ENCODE assay signal across 20 cellular contexts in the genomic region with DNA sequence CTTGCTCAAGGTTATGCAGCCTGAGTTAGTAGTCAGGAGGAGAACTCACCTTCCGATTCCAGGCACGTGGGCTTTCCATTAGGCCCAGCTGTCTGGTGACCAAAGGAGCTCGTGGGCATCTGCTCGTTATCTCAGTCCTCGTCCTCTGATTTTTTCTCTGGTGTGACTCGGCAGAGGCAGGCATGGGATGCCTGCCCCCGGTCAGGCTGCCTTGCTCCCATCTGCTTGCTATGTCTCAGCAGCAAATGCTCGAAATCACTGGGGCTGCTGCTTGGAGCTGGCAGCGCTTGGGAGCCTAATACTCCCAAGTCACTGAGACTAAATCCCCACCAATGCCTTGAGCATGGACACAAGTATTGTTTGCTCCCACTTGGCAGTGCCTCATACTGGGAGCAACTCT.
DNase-seq lines count a peak whose midpoint lies in the region; ATAC-seq and TF ChIP-seq lines count a peak whose summit lies in the region.
"Had no signal": no experiment of that assay in that cellular context is flagged by ENCODE, and none has a peak within 500 bp of the region (broad histone marks: within the 10 kb centered on the region; RNA-seq: fewer than 3 reads in every experiment).

No MANE protein-coding gene starts in this region.

- no peaks in the 10 kb centered on the region for H3K36me3 ChIP-seq in GM23338 (ENCODE audit: insufficient read depth)
- no peaks in the 10 kb centered on the region for H3K36me3 ChIP-seq in vagina
- H3K36me3 ChIP-seq in sigmoid colon = no peaks in the 10 kb centered on the region
- H3K36me3 ChIP-seq: BLaER1, MG63 had no signal

- H3K4me1 ChIP-seq in GM23338 (ENCODE audit: insufficient read depth) (no peaks in the 10 kb centered on the region), vagina (no peaks in the 10 kb centered on the region), sigmoid colon (peaks cover 0 to 12% (median 3%) of the 10 kb centered on the region in 4 donors)

- no peaks in the 10 kb centered on the region; the same call in 2 of the 3 replicates for H3K9me3 Mint-ChIP-seq in GM23338

- no peak overlapping the region for H3K4me3 Mint-ChIP-seq in GM23338
- H3K4me3 Mint-ChIP-seq: CD4-positive, CD25-positive, alpha-beta regulatory T cell had no signal

- no peaks in the 10 kb centered on the region for H3K36me3 Mint-ChIP-seq in GM23338 (ENCODE audit: low read depth)
- H3K36me3 Mint-ChIP-seq: CD4-positive, CD25-positive, alpha-beta regulatory T cell had no signal

- TF ChIP-seq POLR2A in vagina (IDR thresholded peaks at IDR 0.05) (no peak), sigmoid colon (IDR thresholded peaks at IDR 0.05) (no peak)

- H3K27ac ChIP-seq in GM23338 (ENCODE audit: low read depth) (no peak overlapping the region), vagina (no peak overlapping the region), sigmoid colon (no peak overlapping the region)
- H3K27ac ChIP-seq: BLaER1 had no signal

- H3K4me1 Mint-ChIP-seq in GM23338 = no peaks in the 10 kb centered on the region

- H3K9me2 ChIP-seq in GM23338 (ENCODE audit: insufficient read depth) = no peaks in the 10 kb centered on the region

- H3K79me2 ChIP-seq in GM23338 (replicated peaks; ENCODE audit: insufficient read depth) = no peaks in the 10 kb centered on the region

- no peak for TF ChIP-seq EP300 in sigmoid colon (IDR thresholded peaks at IDR 0.05)

- intact Hi-C loops in vagina (cut with DNase I) (no loop called here), sigmoid colon (cut with DNase I) (no loop called here)

- H3K27ac Mint-ChIP-seq in GM23338 = no peak overlapping the region
- H3K27ac Mint-ChIP-seq: CD4-positive, CD25-positive, alpha-beta regulatory T cell had no signal

- 77 to 86% methylated on average over 9 of the region's 9 CpGs for WGBS in sigmoid colon, 2 donors

- no peak for TF ChIP-seq CTCF in GM23338 (conservative IDR thresholded peaks at IDR 0.05; ENCODE audit: low read depth in 2 of 2)
- TF ChIP-seq CTCF in vagina (IDR thresholded peaks at IDR 0.05) = no peak
- no peak for TF ChIP-seq CTCF in sigmoid colon (IDR thresholded peaks at IDR 0.05)

- no peaks in the 10 kb centered on the region for H4K20me1 ChIP-seq in GM23338 (replicated peaks; ENCODE audit: insufficient read depth)
- H4K20me1 ChIP-seq: BLaER1 had no signal

- no peak overlapping the region for H3K4me2 ChIP-seq in GM23338
- H3K4me2 ChIP-seq: BLaER1 had no signal

- ATAC-seq in GM23338 = no peak
- ATAC-seq: HCT116 had no signal

- 0 out of 2 replicates have a peak overlapping the region, but pooled peaks have one; percentile 32 for H2AFZ ChIP-seq in GM23338

- no peaks in the 10 kb centered on the region for H3K27me3 ChIP-seq in GM23338 (ENCODE audit: insufficient read depth)
- H3K27me3 ChIP-seq in vagina = no peaks in the 10 kb centered on the region
- H3K27me3 ChIP-seq in sigmoid colon = no peaks in the 10 kb centered on the region
- H3K27me3 ChIP-seq: BLaER1, MG63 had no signal

- no peak overlapping the region for H3K4me3 ChIP-seq in GM23338
- H3K4me3 ChIP-seq in vagina = no peak overlapping the region
- H3K4me3 ChIP-seq in sigmoid colon = no peak overlapping the region
- H3K4me3 ChIP-seq: BLaER1, MG63 had no signal

- no peaks in the 10 kb centered on the region for H3K27me3 Mint-ChIP-seq in GM23338 (ENCODE audit: insufficient read depth, low read depth, poor library complexity)
- H3K27me3 Mint-ChIP-seq: CD4-positive, CD25-positive, alpha-beta regulatory T cell had no signal

- no peaks in the 10 kb centered on the region for H3F3A ChIP-seq in GM23338 (replicated peaks; ENCODE audit: low read depth)

- DNase-seq in NCI-H1694 (lab: John Stamatoyannopoulos, UW) (peak; percentile 20), NCI-H1694 treated with DMSO at 0.1 percent for 48 hours (lab: John Stamatoyannopoulos, UW) (no peak), GM23338 (ENCODE audit: low spot score) (no peak), myocyte (ENCODE audit: low read depth) (peak; percentile 52), vagina (ENCODE audit: extremely low spot score in 2 of 2) (peak; percentile 64 to 77), sigmoid colon (no peak)
- DNase-seq in stimulated activated CD4-positive, alpha-beta T cell treated with anti-CD3 and anti-CD28 coated beads, Interleukin-1b, Interleukin-23, amount 100 ng/mL, for 48 hours = no peak
- DNase-seq: 8988T; ACHN; CD4-positive, CD25-positive, alpha-beta regulatory T cell; DMS53; IMR-90; KG1; MG63; NCI-H2081; NCI-H345; NCI-H510A treated with DMSO at 0.1 percent for 48 hours; NCI-H774 had no signal

- no peaks in the 10 kb centered on the region for H3K9me3 ChIP-seq in vagina
- no peaks in the 10 kb centered on the region for H3K9me3 ChIP-seq in sigmoid colon
- H3K9me3 ChIP-seq: BLaER1, MG63 had no signal

TF ChIP-seq in GM23338, 12 proteins besides CTCF, POLR2A, EP300 and RAD21 (continues in another document):
- TF ChIP-seq STAT1 (IDR thresholded peaks at IDR 0.05; ENCODE audit: unreplicated experiment) (no peak), NANOG (IDR thresholded peaks at IDR 0.05; ENCODE audit: borderline replicate concordance) (no peak), JUNB (IDR thresholded peaks at IDR 0.05; ENCODE audit: unreplicated experiment) (no peak), REST (IDR thresholded peaks at IDR 0.05; ENCODE audit: unreplicated experiment) (no peak), ZNF114 (CRISPR knock-in tag; IDR thresholded peaks at IDR 0.05) (no peak), CREB1 (CRISPR knock-in tag; IDR thresholded peaks at IDR 0.05; ENCODE audit: low read depth) (no peak)

Comparison
In these comparisons a context has a peak if more than half of its experiments do, and no peak if none do; other contexts are left out.
1. DNase-seq: peak in NCI-H1694 (single experiment), myocyte (single experiment) and vagina (2 of 2); none in NCI-H1694 treated with DMSO at 0.1 percent for 48 hours (single experiment), GM23338 (single experiment), sigmoid colon (single experiment) and stimulated activated CD4-positive, alpha-beta T cell treated with anti-CD3 and anti-CD28 coated beads, Interleukin-1b, Interleukin-23, amount 100 ng/mL, for 48 hours (single experiment).